27 cellular contexts compared by ENCODE assay signal in genomic region chr6:36967301-36967700, GRCh38. TPM values are rescaled to one million over a fixed set of nuclear protein-coding genes. Genes with fewer than 3 reads are reported as not detected.
DNase-seq lines count a peak whose midpoint lies in the region; ATAC-seq and TF ChIP-seq lines count a peak whose summit lies in the region.
"Had no signal": no experiment of that assay in that cellular context is flagged by ENCODE, and none has a peak within 500 bp of the region (broad histone marks: within the 10 kb centered on the region; RNA-seq: fewer than 3 reads in every experiment).

No MANE protein-coding gene starts in this region.

- H3K4me3 ChIP-seq in upper lobe of right lung (no peak overlapping the region), testis (no peak overlapping the region)
- H3K4me3 ChIP-seq: A549, MG63, mucosa of descending colon had no signal

- no peak overlapping the region for H3K4me3 Mint-ChIP-seq in effector memory CD8-positive, alpha-beta T cell
- no peak overlapping the region for H3K4me3 Mint-ChIP-seq in nephron progenitor cell

- DNase-seq in Right ventricle myocardium inferior (ENCODE audit: missing footprints) = no peak
- DNase-seq in cardiac septum (ENCODE audit: low spot score) = no peak
- DNase-seq in effector memory CD8-positive, alpha-beta T cell = no peak
- DNase-seq in nephron progenitor cell = no peak
- no peak for DNase-seq in upper lobe of right lung
- DNase-seq in testis = no peak
- DNase-seq in kidney tubule cell (ENCODE audit: low spot score) = no peak
- DNase-seq: activated CD4-positive, alpha-beta T cell treated with anti-CD3 and anti-CD28 coated beads, Interleukin-2, amount 50 U/mL, for 4 hours; activated CD8-positive, alpha-beta memory T cell treated with anti-CD3 and anti-CD28 coated beads, Interleukin-2, amount 50 U/mL, for 4 hours; activated naive CD4-positive, alpha-beta T cell treated with Interleukin-2 at 50 U/mL for 16 hours; anterior cingulate cortex; central memory CD4-positive, alpha-beta T cell; EL; erythroblast; foreskin fibroblast; MG63; mucosa of descending colon; NCI-H146; NCI-H526 treated with DMSO at 0.1 percent for 48 hours; retina; SK-N-SH; WERI-Rb-1 had no signal

- no peak for TF ChIP-seq POLR2A in testis (IDR thresholded peaks at IDR 0.05)

- ATAC-seq in Right ventricle myocardium inferior (peak; percentile 11), upper lobe of right lung (peak; percentile 26), GM18873 (IDR thresholded peaks at IDR 0.05; ENCODE audit: low FRiP score, unreplicated experiment) (no peak)
- ATAC-seq in effector memory CD8-positive, alpha-beta T cell (replicated peaks) = no peak
- ATAC-seq: A549, mucosa of descending colon had no signal

- H3K4me1 Mint-ChIP-seq in effector memory CD8-positive, alpha-beta T cell (ENCODE audit: low read depth in 2 of 2) = peaks cover 17 to 30% of the 10 kb centered on the region in 2 donors
- H3K4me1 Mint-ChIP-seq in nephron progenitor cell = peaks cover 33% of the 10 kb centered on the region

- H3K27me3 Mint-ChIP-seq in effector memory CD8-positive, alpha-beta T cell = no peaks in the 10 kb centered on the region
- H3K27me3 Mint-ChIP-seq in nephron progenitor cell (ENCODE audit: low read depth, poor library complexity) = peaks cover 3% of the 10 kb centered on the region

- WGBS in testis, 2 donors = 72 to 88% methylated on average over 2 to 3 of the region's 3 CpGs

- H3K9me3 Mint-ChIP-seq in effector memory CD8-positive, alpha-beta T cell = no peaks in the 10 kb centered on the region
- H3K9me3 Mint-ChIP-seq in nephron progenitor cell = no peaks in the 10 kb centered on the region

- H3K27me3 ChIP-seq in upper lobe of right lung (no peaks in the 10 kb centered on the region), testis (no peaks in the 10 kb centered on the region)
- H3K27me3 ChIP-seq: MG63 had no signal

- peaks cover 70% of the 10 kb centered on the region for H3K36me3 Mint-ChIP-seq in effector memory CD8-positive, alpha-beta T cell (ENCODE audit: insufficient read depth)
- H3K36me3 Mint-ChIP-seq in nephron progenitor cell (ENCODE audit: low read depth) = peaks cover 36% of the 10 kb centered on the region

- TF ChIP-seq CTCF in nephron progenitor cell (IDR thresholded peaks at IDR 0.05) (no peak), upper lobe of right lung (IDR thresholded peaks at IDR 0.05) (no peak), testis (IDR thresholded peaks at IDR 0.05) (no peak)

- H3K4me1 ChIP-seq in upper lobe of right lung (peaks cover 14% of the 10 kb centered on the region), testis (peaks cover 8% of the 10 kb centered on the region)
- H3K4me1 ChIP-seq: A549 had no signal

- H3K27ac ChIP-seq in upper lobe of right lung (peak overlapping the region; percentile 42), testis (peak overlapping the region in 1 of 2 donors; percentile 41)
- H3K27ac ChIP-seq: A549, WERI-Rb-1 had no signal

- peak overlapping the region; percentile 14 to 57 for H3K27ac Mint-ChIP-seq in effector memory CD8-positive, alpha-beta T cell
- peak overlapping the region; percentile 51 for H3K27ac Mint-ChIP-seq in nephron progenitor cell

- H3K9me3 ChIP-seq in upper lobe of right lung (no peaks in the 10 kb centered on the region), testis (no peaks in the 10 kb centered on the region)
- H3K9me3 ChIP-seq: A549, MG63, mucosa of descending colon, SK-N-SH had no signal

- intact Hi-C loops in Right ventricle myocardium inferior (cut with DNase I) = no loop called here
- intact Hi-C loops in cardiac septum (cut with DNase I) = no loop called here
- intact Hi-C loops in upper lobe of right lung (cut with DNase I) = no loop called here
- intact Hi-C loops in testis (cut with DNase I; ENCODE audit: low total_unique reads) = no loop called here

- H3K36me3 ChIP-seq in upper lobe of right lung = peaks cover 60% of the 10 kb centered on the region
- H3K36me3 ChIP-seq in testis (ENCODE audit: low read depth, missing control alignments) = no peaks in the 10 kb centered on the region

RNA-seq across cellular contexts. Expression of gene PI16, which starts 12.8 kb away (rescaled TPM):
- total RNA-seq in Right ventricle myocardium inferior (15.1 TPM), cardiac septum (11.9 TPM), upper lobe of right lung (3.4 TPM), testis (10 to 100 TPM in 1 of 2 donors, 1 to 10 TPM in 1; 9.8 to 24.7 TPM)
- 79.3 TPM for polyA plus RNA-seq in testis (ENCODE audit: insufficient read depth, low read depth, low replicate concordance)
- total RNA-seq: H4, RPMI7951 had no signal
- polyA plus RNA-seq: A549 had no signal

RNA-seq across cellular contexts. Expression of gene MTCH1, which starts 18.7 kb away (rescaled TPM):
- total RNA-seq in Right ventricle myocardium inferior = 220 TPM
- total RNA-seq in cardiac septum = 139 TPM
- 194 TPM for total RNA-seq in upper lobe of right lung
- 100 to 1,000 TPM; 227 to 316 TPM for total RNA-seq in testis
- polyA plus RNA-seq in testis (ENCODE audit: insufficient read depth, low read depth, low replicate concordance) = 157 TPM

RNA-seq across cellular contexts. Expression of gene FGD2, which starts 38.2 kb away (rescaled TPM):
- total RNA-seq in Right ventricle myocardium inferior (7.9 TPM), cardiac septum (2.3 TPM), upper lobe of right lung (56.9 TPM), testis (10 to 100 TPM in 1 of 2 donors, 1 to 10 TPM in 1; 7.0 to 16.0 TPM)
- 5.8 TPM for polyA plus RNA-seq in testis (ENCODE audit: insufficient read depth, low read depth, low replicate concordance)
- total RNA-seq: H4, RPMI7951 had no signal
- polyA plus RNA-seq: A549, BJ, SK-N-SH had no signal

Comparison
In these comparisons a context has a peak if more than half of its experiments do, and no peak if none do; other contexts are left out.
1. ATAC-seq: peak in Right ventricle myocardium inferior (single experiment) and upper lobe of right lung (single experiment); none in effector memory CD8-positive, alpha-beta T cell (single experiment) and GM18873 (single experiment).